8 cellular contexts compared by ENCODE assay signal in genomic region chr1:23978825-23979224, GRCh38. TPM values are rescaled to one million over a fixed set of nuclear protein-coding genes. Genes with fewer than 3 reads are reported as not detected.
A peak's percentile ranks its signal among the peaks of the same experiment; 100 is the strongest.
DNase-seq lines count a peak whose midpoint lies in the region; ATAC-seq, FAIRE-seq and TF ChIP-seq lines count a peak whose summit lies in the region.

No MANE protein-coding gene starts in this region.

- in situ Hi-C loops in K562 (cut with MboI): no loop called here

- DNase-seq in right atrium auricular region (ENCODE audit: low spot score) (no peak), left cardiac atrium (no peak), K562 (ENCODE audit: extremely low read depth in 1 of 4, low spot score in 3 of 4) (no peak), aorta (no peak), DMS153 (lab: John Stamatoyannopoulos, UW) (no peak)
- no peak for DNase-seq in activated CD4-positive, alpha-beta T cell treated with anti-CD3 and anti-CD28 coated beads, Interleukin-2, amount 50 U/mL, for 1 hour

- H3K27me3 ChIP-seq in right atrium auricular region: no peaks in the 10 kb centered on the region
- no peaks in the 10 kb centered on the region for H3K27me3 ChIP-seq in K562 (ENCODE audit: control insufficient read depth in 2 of 2, insufficient read depth in 2 of 2, low read length in 2 of 2)
- H3K27me3 ChIP-seq in aorta (ENCODE audit: control insufficient read depth in 1 of 2, insufficient read depth in 2 of 2, low read length in 1 of 2): no peaks in the 10 kb centered on the region

- peak overlapping the region; percentile 96 for H3K4me2 ChIP-seq in K562 (ENCODE audit: insufficient read depth, low read length)

- H2AFZ ChIP-seq in K562 (ENCODE audit: low read depth, low read length): no peak overlapping the region

- FAIRE-seq in K562 (lab: Jason Lieb, UNC): no peak

- CTCF ChIA-PET in K562 (lab: Yijun Ruan, JAX; ENCODE audit: low intra/inter-chr PET ratio): no interaction called here

- peaks cover 0 to 43% of the 10 kb centered on the region in 2 donors for H3K4me1 ChIP-seq in right atrium auricular region
- H3K4me1 ChIP-seq in K562 (replicated peaks in 1 of 2; ENCODE audit: control insufficient read depth in 2 of 2, insufficient read depth in 2 of 2, low read length in 2 of 2): peaks cover 12 to 20% of the 10 kb centered on the region in 2 experiments
- H3K4me1 ChIP-seq in mesodermal cell (ENCODE audit: control insufficient read depth, insufficient read depth, low read length, poor library complexity, severe bottlenecking): peaks cover 5% of the 10 kb centered on the region
- H3K4me1 ChIP-seq in aorta (ENCODE audit: control insufficient read depth in 1 of 2, insufficient read depth in 2 of 2, low read length in 2 of 2): peaks cover 5% of the 10 kb centered on the region in 2 donors

- H4K20me1 ChIP-seq in K562 (replicated peaks; ENCODE audit: control insufficient read depth, insufficient read depth, low read length): peaks cover 34% of the 10 kb centered on the region

- 0% methylated on average over 4 of the region's 4 CpGs for WGBS in K562 (ENCODE audit: insufficient coverage, low coverage, missing lambda C conversion rate)
- WGBS in mesodermal cell (ENCODE audit: insufficient coverage in 2 of 2), 2 experiments: no CpG with 5 or more reads among the region's 4 CpGs
- 0 to 3% methylated on average over 4 of the region's 4 CpGs for WGBS in aorta, 2 donors

- TF ChIP-seq CTCF in right atrium auricular region (IDR thresholded peaks at IDR 0.05) (no peak), K562 (IDR thresholded peaks at IDR 0.05 in 2 of 3, conservative IDR thresholded peaks at IDR 0.05 in 1 of 3; ENCODE audit: insufficient read depth in 2 of 3, low read depth in 1 of 3, low read length in 3 of 3) (no peak)

- no peak for TF ChIP-seq POLR2A in K562 (conservative IDR thresholded peaks at IDR 0.05)

- no TSS peak for BruUV-seq in K562 (replicated peaks; lab: Mats Ljungman, UMichigan)

- no peak for TF ChIP-seq EP300 in K562 (IDR thresholded peaks at IDR 0.05; ENCODE audit: low read length)

- no peaks in the 10 kb centered on the region for H3K9me3 ChIP-seq in right atrium auricular region
- H3K9me3 ChIP-seq in K562 (replicated peaks; ENCODE audit: control insufficient read depth, insufficient read depth, low read depth, low read length): no peaks in the 10 kb centered on the region
- H3K9me3 ChIP-seq in mesodermal cell (ENCODE audit: control insufficient read depth, low read length): no peaks in the 10 kb centered on the region
- no peaks in the 10 kb centered on the region for H3K9me3 ChIP-seq in aorta (ENCODE audit: control insufficient read depth, low read length)

- intact Hi-C loops in left cardiac atrium (cut with DNase I) (loop anchor here in 1 of 2 donors (2.0 kb wide), 1 partner anchor 42 kb away; no protein-coding TSS in a partner anchor), K562 (cut with micrococcal nuclease) (no loop called here), aorta (cut with DNase I) (no loop called here)

- no peak for TF ChIP-seq RAD21 in K562 (CRISPR knock-in tag; conservative IDR thresholded peaks at IDR 0.05 in 1 of 2, IDR thresholded peaks at IDR 0.05 in 1 of 2)

- H3K27ac ChIP-seq in right atrium auricular region: peak overlapping the region; percentile 98 to 99
- peak overlapping the region; percentile 97; the same call in 2 of the 3 replicates for H3K27ac ChIP-seq in K562 (ENCODE audit: extremely low read depth, low read depth, low read length)
- H3K27ac ChIP-seq in mesodermal cell (ENCODE audit: low read depth, low read length, severe bottlenecking): no peak overlapping the region
- no peak overlapping the region for H3K27ac ChIP-seq in aorta (ENCODE audit: low read depth in 1 of 2, low read length in 2 of 2)

- POLR2A ChIA-PET in K562 (lab: Yijun Ruan, JAX): interaction anchor here (1.0 to 2.4 kb wide), 4 partner anchors 14 to 201 kb away, joined by 3 to 23 read pairs (median 14); partner anchors contain the start of genes PITHD1 and PNRC2

- H3K9me1 ChIP-seq in K562 (ENCODE audit: control insufficient read depth, insufficient read depth, low read length): no peaks in the 10 kb centered on the region

- H3K4me3 ChIP-seq in right atrium auricular region (peak overlapping the region; percentile 95 to 96), K562 (peak overlapping the region; percentile 87), mesodermal cell (ENCODE audit: extremely low read depth, insufficient read depth, low read length, poor library complexity, severe bottlenecking) (peak overlapping the region; percentile 89), aorta (ENCODE audit: low read length in 2 of 2) (peak overlapping the region; percentile 74 to 77)

- H3K79me2 ChIP-seq in K562 (ENCODE audit: control insufficient read depth, insufficient read depth, low read length): peaks cover 67% of the 10 kb centered on the region

- peak overlapping the region; percentile 32 to 99; a peak in 3 of 4 replicates for H3K9ac ChIP-seq in K562 (ENCODE audit: insufficient read depth in 1 of 2, low read depth in 2 of 2, low read length in 2 of 2)

- H3K36me3 ChIP-seq in right atrium auricular region: no peaks in the 10 kb centered on the region
- H3K36me3 ChIP-seq in K562 (ENCODE audit: control insufficient read depth, insufficient read depth, low read length): peaks cover 56% of the 10 kb centered on the region
- H3K36me3 ChIP-seq in mesodermal cell (ENCODE audit: control insufficient read depth, insufficient read depth, low read length): peaks cover 43% of the 10 kb centered on the region
- no peaks in the 10 kb centered on the region for H3K36me3 ChIP-seq in aorta (ENCODE audit: control insufficient read depth in 1 of 2, insufficient read depth in 2 of 2, low read length in 1 of 2)

- ATAC-seq in left cardiac atrium (no peak), K562 (no peak), aorta (ENCODE audit: low FRiP score) (no peak), HG03439 (IDR thresholded peaks at IDR 0.05; ENCODE audit: unreplicated experiment) (no peak)

TF ChIP-seq in K562, 482 proteins besides CTCF, POLR2A, EP300 and RAD21 (continues in another document):
- TF ChIP-seq ZNF639 (CRISPR knock-in tag; conservative IDR thresholded peaks at IDR 0.05 in 1 of 2, IDR thresholded peaks at IDR 0.05 in 1 of 2): 0 out of 4 replicates have a peak, but pooled peaks of 1 of the 2 experiments have one; percentile 12

RNA-seq across cellular contexts. Expression of gene SRSF10, which starts 1.3 kb away (rescaled TPM):
- 10 to 100 TPM; 38.6 to 43.1 TPM for total RNA-seq in right atrium auricular region
- 10 to 100 TPM; 49.5 to 59.3 TPM for total RNA-seq in left cardiac atrium
- 169 and 504 TPM in 2 replicates for total RNA-seq in K562 (2011; cell fraction: chromatin; rRNA removed; ENCODE audit: low replicate concordance)
- total RNA-seq in K562 (2011; cell fraction: nucleolus; rRNA removed): 115 and 121 TPM in 2 replicates
- total RNA-seq in K562 (2011; cell fraction: nucleoplasm; rRNA removed): 210 and 328 TPM in 2 replicates
- 147 and 154 TPM in 2 replicates for total RNA-seq in K562 (2014; rRNA removed)
- total RNA-seq in K562 (2014; rRNA removed; fragmentation: Illumina TruSeq; extraction: Trizol): 246 and 266 TPM in 2 replicates
- total RNA-seq in K562 (2015; rRNA removed; fragmentation: Illumina TruSeq; extraction: Trizol): 250 and 264 TPM in 2 replicates
- total RNA-seq in K562 (2021): 154 and 165 TPM in 2 replicates
- polyA plus RNA-seq in K562 (2011; rRNA removed): 163 and 205 TPM in 2 replicates
- 84.6 and 130 TPM in 2 replicates for polyA plus RNA-seq in K562 (2011; cell fraction: cytosol; rRNA removed)
- 253 and 293 TPM in 2 replicates for polyA plus RNA-seq in K562 (2011; cell fraction: nucleus; rRNA removed)
- polyA plus RNA-seq in K562 (2012): 138 and 150 TPM in 2 replicates
- polyA plus RNA-seq in K562 (2014; fragmentation: Illumina TruSeq; extraction: Trizol): 200 and 256 TPM in 2 replicates
- polyA plus RNA-seq in K562 (2014; fragmentation: Nextera tagmentation; extraction: Ambion mirVana): 100 to 1,000 TPM; 191 to 226 TPM
- 173 and 184 TPM in 2 replicates for polyA plus RNA-seq in K562 (2014; rRNA removed)
- polyA minus RNA-seq in K562 (2011; rRNA and poly(A)+ RNA removed): 251 and 281 TPM in 2 replicates
- 75.5 and 78.6 TPM in 2 replicates for polyA minus RNA-seq in K562 (2011; cell fraction: cytosol; rRNA and poly(A)+ RNA removed)
- polyA minus RNA-seq in K562 (2011; cell fraction: nucleus; rRNA and poly(A)+ RNA removed): 265 and 458 TPM in 2 replicates
- 88.4 TPM for polyA plus RNA-seq in mesodermal cell (2013, experiment 1 of 2)
- 95.4 TPM for polyA plus RNA-seq in mesodermal cell (2013, experiment 2 of 2)
- 10 to 100 TPM; 91.1 to 98.4 TPM for total RNA-seq in aorta
- polyA plus RNA-seq in aorta: 100 to 1,000 TPM in 1 of 2 donors, 10 to 100 TPM in 1; 50.1 to 114 TPM

RNA-seq across cellular contexts. Expression of gene PNRC2, which starts 19.2 kb away (rescaled TPM):
- total RNA-seq in right atrium auricular region (100 to 1,000 TPM in 1 of 2 donors, 10 to 100 TPM in 1; 92.3 to 105 TPM), left cardiac atrium (10 to 100 TPM; 84.2 to 89.2 TPM), K562 (2014; rRNA removed) (120 and 127 TPM in 2 replicates), K562 (2014; rRNA removed; fragmentation: Illumina TruSeq; extraction: Trizol) (203 and 235 TPM in 2 replicates), K562 (2015; rRNA removed; fragmentation: Illumina TruSeq; extraction: Trizol) (222 and 230 TPM in 2 replicates), K562 (2021) (197 TPM in 2 replicates), aorta (10 to 100 TPM; 93.5 to 94.7 TPM)
- total RNA-seq in K562 (2011; cell fraction: chromatin; rRNA removed; ENCODE audit: low replicate concordance): 17.2 and 67.9 TPM in 2 replicates
- 15.8 and 18.9 TPM in 2 replicates for total RNA-seq in K562 (2011; cell fraction: nucleolus; rRNA removed)
- 46.6 and 90.9 TPM in 2 replicates for total RNA-seq in K562 (2011; cell fraction: nucleoplasm; rRNA removed)
- polyA plus RNA-seq in K562 (2011; rRNA removed) (208 and 228 TPM in 2 replicates), K562 (2014; fragmentation: Illumina TruSeq; extraction: Trizol) (260 and 303 TPM in 2 replicates), K562 (2014; fragmentation: Nextera tagmentation; extraction: Ambion mirVana) (100 to 1,000 TPM; 178 to 212 TPM), K562 (2014; rRNA removed) (196 and 203 TPM in 2 replicates), aorta (100 to 1,000 TPM in 1 of 2 donors, 10 to 100 TPM in 1; 75.3 to 141 TPM)
- 72.6 and 105 TPM in 2 replicates for polyA plus RNA-seq in K562 (2011; cell fraction: cytosol; rRNA removed)
- 98.0 and 210 TPM in 2 replicates for polyA plus RNA-seq in K562 (2011; cell fraction: nucleus; rRNA removed)
- polyA plus RNA-seq in K562 (2012): 157 and 165 TPM in 2 replicates
- polyA minus RNA-seq in K562 (2011; rRNA and poly(A)+ RNA removed): 164 and 170 TPM in 2 replicates
- 77.2 and 102 TPM in 2 replicates for polyA minus RNA-seq in K562 (2011; cell fraction: cytosol; rRNA and poly(A)+ RNA removed)
- polyA minus RNA-seq in K562 (2011; cell fraction: nucleus; rRNA and poly(A)+ RNA removed): 27.7 and 67.3 TPM in 2 replicates
- 121 TPM for polyA plus RNA-seq in mesodermal cell (2013, experiment 1 of 2)
- polyA plus RNA-seq in mesodermal cell (2013, experiment 2 of 2): 106 TPM

Comparison
In these comparisons a context has a peak if more than half of its experiments do, and no peak if none do; other contexts are left out.
1. H3K27ac ChIP-seq: peak in right atrium auricular region (2 of 2) and K562 (single experiment); none in mesodermal cell (single experiment) and aorta (0 of 2).
2. Peak in every context shown above with its lines, with median percentiles within 50 percentile points of each other: H3K4me3 ChIP-seq.